Comparison of ENCODE assay signal across 13 cellular contexts in genomic region chr1:84675106-84675505, GRCh38.
"Had no signal": no experiment of that assay in that cellular context is flagged by ENCODE, and none has a peak within 500 bp of the region (broad histone marks: within the 10 kb centered on the region; RNA-seq: fewer than 3 reads in every experiment).

No MANE protein-coding gene starts in this region.

- H3K9me3 ChIP-seq: pancreas, stomach had no signal

- H3K27me3 ChIP-seq: pancreas, stomach had no signal

- DNase-seq: activated CD4-positive, alpha-beta T cell treated with anti-CD3 and anti-CD28 coated beads, Interleukin-2, amount 50 U/mL, for 48 hours; activated CD4-positive, CD25-positive, alpha-beta regulatory T cell treated with anti-CD3 and anti-CD28 coated beads, Interleukin-2, amount 50 U/mL, for 72 hours; activated CD8-positive, alpha-beta memory T cell treated with anti-CD3 and anti-CD28 coated beads, Interleukin-2, amount 10 ng/mL, durations not matched to agents 7 days and 5 days; activated effector memory CD4-positive, alpha-beta T cell treated with anti-CD3 and anti-CD28 coated beads, Interleukin-2, amount 50 U/mL, for 16 hours; activated T-cell treated with anti-CD3 and anti-CD28 coated beads, Interleukin-2, amount 50 U/mL, for 24 hours; amniotic stem cell; cerebellar nuclear complex; effector memory CD8-positive, alpha-beta T cell; islet precursor cell; pancreas; stimulated activated CD4-positive, alpha-beta T cell treated with anti-CD3 and anti-CD28 coated beads, Interleukin-15, amount 100 ng/mL, for 24 hours; stimulated activated CD4-positive, alpha-beta T cell treated with anti-CD3 and anti-CD28 coated beads, Interleukin-4, amount 100 ng/mL, for 4 hours; stomach had no signal

- H3K4me3 ChIP-seq: pancreas, stomach had no signal

- FAIRE-seq: pancreas had no signal

- H3K36me3 ChIP-seq: pancreas, stomach had no signal

- H3K27ac ChIP-seq: pancreas, stomach had no signal
